In genomic region chrX:77087529-77088169, GRCh38 we compare ENCODE assay signal across 12 cellular contexts.
DNase-seq lines count a peak whose midpoint lies in the region; ATAC-seq and TF ChIP-seq lines count a peak whose summit lies in the region.
"Had no signal": no experiment of that assay in that cellular context is flagged by ENCODE, and none has a peak within 500 bp of the region (broad histone marks: within the 10 kb centered on the region; RNA-seq: fewer than 3 reads in every experiment).

No MANE protein-coding gene starts in this region.

- in situ Hi-C loops in transverse colon (cut with MboI; ENCODE audit: low pct_ligation_motif_present in 1 of 4, low pct_unique_long_range_greater_than_20kb in 1 of 4, low sequenced_read_pairs in 3 of 4), result no loop called here

- TF ChIP-seq POLR2A in transverse colon (IDR thresholded peaks at IDR 0.05), result no peak

- H3K4me3 ChIP-seq in lower lobe of right lung (no peak overlapping the region), transverse colon (no peak overlapping the region)
- H3K4me3 ChIP-seq: sigmoid colon had no signal

- TF ChIP-seq EP300 in transverse colon (IDR thresholded peaks at IDR 0.05; ENCODE audit: low read depth), result no peak

- intact Hi-C loops in lower lobe of right lung (cut with DNase I) (no loop called here), transverse colon (cut with DNase I; ENCODE audit: low total_unique reads) (no loop called here)

- WGBS in transverse colon (ENCODE audit: low coverage in 1 of 2), 2 donors, result 0 to 62% methylated on average over 1 to 7 of the region's 7 CpGs

- H3K27me3 ChIP-seq in lower lobe of right lung (ENCODE audit: low read depth) (no peaks in the 10 kb centered on the region), transverse colon (no peaks in the 10 kb centered on the region)
- H3K27me3 ChIP-seq: sigmoid colon had no signal

- no peaks in the 10 kb centered on the region for H3K4me1 ChIP-seq in lower lobe of right lung
- H3K4me1 ChIP-seq in transverse colon, result no peaks in the 10 kb centered on the region
- H3K4me1 ChIP-seq: sigmoid colon had no signal

- H3K9me3 ChIP-seq in lower lobe of right lung (no peaks in the 10 kb centered on the region), transverse colon (no peaks in the 10 kb centered on the region)
- H3K9me3 ChIP-seq: sigmoid colon had no signal

- H3K27ac ChIP-seq in lower lobe of right lung, result no peak overlapping the region
- no peak overlapping the region for H3K27ac ChIP-seq in transverse colon

- peak; percentile 3 for DNase-seq in NCI-H748 (lab: John Stamatoyannopoulos, UW; ENCODE audit: unreplicated experiment)
- DNase-seq in NCI-H748 treated with DMSO at 0.1 percent for 48 hours (lab: John Stamatoyannopoulos, UW), result no peak
- peak; percentile 92 to 94 for DNase-seq in dermis microvascular lymphatic vessel endothelial cell (ENCODE audit: low read depth in 2 of 2)
- DNase-seq in lower lobe of right lung, result no peak
- peak; percentile 8 for DNase-seq in transverse colon
- DNase-seq: activated T-cell treated with anti-CD3 and anti-CD28 coated beads, Interleukin-2, amount 50 U/mL, for 1 hour; central memory CD4-positive, alpha-beta T cell; NCI-H146; sigmoid colon had no signal

- no peaks in the 10 kb centered on the region for H3K36me3 ChIP-seq in lower lobe of right lung
- H3K36me3 ChIP-seq in transverse colon, result no peaks in the 10 kb centered on the region
- H3K36me3 ChIP-seq: sigmoid colon had no signal

- ATAC-seq in lower lobe of right lung (peak; percentile 59 to 65), HG03175 (IDR thresholded peaks at IDR 0.05; ENCODE audit: unreplicated experiment) (no peak), HG02970 (IDR thresholded peaks at IDR 0.05; ENCODE audit: low FRiP score, unreplicated experiment) (no peak), GM19328 (IDR thresholded peaks at IDR 0.05; ENCODE audit: unreplicated experiment) (no peak)

- TF ChIP-seq CTCF in lower lobe of right lung (IDR thresholded peaks at IDR 0.05), result no peak
- no peak for TF ChIP-seq CTCF in transverse colon (IDR thresholded peaks at IDR 0.05)

Comparison
In these comparisons a context has a peak if more than half of its experiments do, and no peak if none do; other contexts are left out.
1. DNase-seq: peak in NCI-H748 (single experiment), dermis microvascular lymphatic vessel endothelial cell (2 of 2) and transverse colon (single experiment); none in NCI-H748 treated with DMSO at 0.1 percent for 48 hours (single experiment) and lower lobe of right lung (single experiment).
2. ATAC-seq: peak in lower lobe of right lung (2 of 2); none in HG03175 (single experiment), HG02970 (single experiment) and GM19328 (single experiment).